ENCODE assay signal across 15 cellular contexts in genomic region chr14:103378042-103378854, GRCh38.
"Had no signal": no experiment of that assay in that cellular context is flagged by ENCODE, and none has a peak within 500 bp of the region (broad histone marks: within the 10 kb centered on the region; RNA-seq: fewer than 3 reads in every experiment).

No MANE protein-coding gene starts in this region.

- H3K9me3 Mint-ChIP-seq: activated naive CD4-positive, alpha-beta T cell treated with anti-CD3 and anti-CD28 coated beads, Interleukin-2, amount 10 ng/mL, durations not matched to agents 7 days and 5 days; activated T-helper 2 cell treated with anti-CD3 and anti-CD28 coated beads, Interferon-gamma antibody, Interleukin-2, Interleukin-4, amounts not matched to agents 10 μg/mL and 5 μg/mL and 100 μg/mL, durations not matched to agents 14 hours and 24 hours and 36 hours; central memory CD8-positive, alpha-beta T cell; type B pancreatic cell had no signal

- H3K9me3 ChIP-seq: adrenal gland, body of pancreas, neutrophil, right atrium auricular region had no signal

- ATAC-seq: activated CD4-positive, CD25-positive, alpha-beta regulatory T cell treated with anti-CD3 and anti-CD28 coated beads, Interleukin-2, amount 50 U/mL, for 24 hours; body of pancreas; stimulated activated naive B cell treated with anti-CD40 and anti-IgM and Interleukin-4, amounts not matched to agents 10 μg/mL and 1 μg/mL and 100 μg/mL, for 72 hours; T-helper 17 cell had no signal

- H3K4me3 Mint-ChIP-seq: activated naive CD4-positive, alpha-beta T cell treated with anti-CD3 and anti-CD28 coated beads, Interleukin-2, amount 10 ng/mL, durations not matched to agents 7 days and 5 days; central memory CD8-positive, alpha-beta T cell; stimulated activated naive B cell treated with anti-CD40 and anti-IgM and Interleukin-4, amounts not matched to agents 10 μg/mL and 1 μg/mL and 100 μg/mL, for 72 hours; T-helper 17 cell; type B pancreatic cell had no signal

- H3K36me3 Mint-ChIP-seq: activated naive CD4-positive, alpha-beta T cell treated with anti-CD3 and anti-CD28 coated beads, Interleukin-2, amount 10 ng/mL, durations not matched to agents 7 days and 5 days; type B pancreatic cell had no signal

- H3K36me3 ChIP-seq: adrenal gland, neutrophil, right atrium auricular region had no signal

- H3K4me1 Mint-ChIP-seq: stimulated activated naive B cell treated with anti-CD40 and anti-IgM and Interleukin-4, amounts not matched to agents 10 μg/mL and 1 μg/mL and 100 μg/mL, for 72 hours had no signal

- DNase-seq: activated naive CD4-positive, alpha-beta T cell treated with anti-CD3 and anti-CD28 coated beads, Interleukin-2, amount 10 ng/mL, durations not matched to agents 7 days and 5 days; body of pancreas; cortex of kidney; effector CD8-positive, alpha-beta T cell; hippocampal formation; stimulated activated CD4-positive, alpha-beta T cell treated with anti-CD3 and anti-CD28 coated beads, Interleukin-1b, Interleukin-23, amount 100 ng/mL, for 48 hours; stimulated activated naive B cell treated with anti-CD40 and anti-IgM and Interleukin-4, amounts not matched to agents 10 μg/mL and 1 μg/mL and 100 μg/mL, for 72 hours; T-helper 17 cell had no signal

- H3K4me3 ChIP-seq: adrenal gland, body of pancreas, right atrium auricular region had no signal

- H3K4me1 ChIP-seq: adrenal gland, body of pancreas, right atrium auricular region had no signal

- H3K27ac ChIP-seq: adrenal gland, body of pancreas, neutrophil, right atrium auricular region had no signal

- H3K27ac Mint-ChIP-seq: activated naive CD4-positive, alpha-beta T cell treated with anti-CD3 and anti-CD28 coated beads, Interleukin-2, amount 10 ng/mL, durations not matched to agents 7 days and 5 days; activated T-helper 2 cell treated with anti-CD3 and anti-CD28 coated beads, Interferon-gamma antibody, Interleukin-2, Interleukin-4, amounts not matched to agents 10 μg/mL and 5 μg/mL and 100 μg/mL, durations not matched to agents 14 hours and 24 hours and 36 hours; stimulated activated naive B cell treated with anti-CD40 and anti-IgM and Interleukin-4, amounts not matched to agents 10 μg/mL and 1 μg/mL and 100 μg/mL, for 72 hours; T-helper 17 cell; type B pancreatic cell had no signal

- H3K27me3 ChIP-seq: adrenal gland, body of pancreas, neutrophil, right atrium auricular region had no signal
